ENCODE assay signal across 22 cellular contexts in the genomic region with DNA sequence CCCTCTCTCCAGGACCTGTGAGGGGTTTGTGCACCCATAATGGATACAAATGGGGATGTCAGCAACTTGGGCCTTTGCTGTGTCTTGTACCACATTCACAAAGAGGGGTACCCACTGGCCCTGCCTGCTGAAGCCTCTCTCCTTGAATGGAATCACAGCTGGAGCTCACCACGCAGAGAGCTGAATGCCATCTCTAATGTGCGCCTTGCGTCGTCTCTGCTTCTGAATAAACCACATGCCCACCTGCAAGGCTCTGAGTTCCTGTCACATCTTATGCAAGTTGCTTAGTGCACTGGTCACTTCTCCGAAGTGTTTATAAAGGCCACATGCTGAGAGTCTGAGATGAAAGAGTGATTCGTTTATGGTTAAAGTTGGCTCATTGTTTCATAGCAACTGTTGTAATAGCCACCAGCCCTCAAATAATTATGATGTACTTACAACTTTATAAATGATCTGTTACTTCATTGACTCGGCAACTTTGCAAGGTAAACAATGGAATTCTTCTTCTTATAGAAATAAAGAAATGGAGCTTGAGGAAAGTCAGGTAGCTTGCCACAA.
"Had no signal": no experiment of that assay in that cellular context is flagged by ENCODE, and none has a peak within 500 bp of the region (broad histone marks: within the 10 kb centered on the region; RNA-seq: fewer than 3 reads in every experiment).

No MANE protein-coding gene starts in this region.

- H3K27ac Mint-ChIP-seq: activated CD4-positive, alpha-beta memory T cell treated with anti-CD3 and anti-CD28 coated beads, Interleukin-2, amount 10 ng/mL, durations not matched to agents 7 days and 5 days; activated CD4-positive, alpha-beta T cell treated with anti-CD3 and anti-CD28 coated beads, Interleukin-2, amount 10 ng/mL, durations not matched to agents 24 days and 14 days; activated naive CD8-positive, alpha-beta T cell treated with anti-CD3 and anti-CD28 coated beads, Interleukin-2, amount 50 U/mL, for 24 hours; activated T-cell treated with anti-CD3 and anti-CD28 coated beads, Interleukin-2, amount 50 U/mL, for 72 hours; mesothelial cell of epicardium had no signal

- H3K9me3 Mint-ChIP-seq: activated CD4-positive, alpha-beta memory T cell treated with anti-CD3 and anti-CD28 coated beads, Interleukin-2, amount 10 ng/mL, durations not matched to agents 7 days and 5 days; activated CD4-positive, alpha-beta T cell treated with anti-CD3 and anti-CD28 coated beads, Interleukin-2, amount 10 ng/mL, durations not matched to agents 24 days and 14 days; activated naive CD8-positive, alpha-beta T cell treated with anti-CD3 and anti-CD28 coated beads, Interleukin-2, amount 50 U/mL, for 24 hours; activated T-cell treated with anti-CD3 and anti-CD28 coated beads, Interleukin-2, amount 50 U/mL, for 72 hours; brain; mesothelial cell of epicardium; naive thymus-derived CD8-positive, alpha-beta T cell had no signal

- H3K4me1 ChIP-seq: right lobe of liver, testis, upper lobe of left lung had no signal

- H3K4me3 Mint-ChIP-seq: activated CD4-positive, alpha-beta memory T cell treated with anti-CD3 and anti-CD28 coated beads, Interleukin-2, amount 10 ng/mL, durations not matched to agents 7 days and 5 days; activated CD4-positive, alpha-beta T cell treated with anti-CD3 and anti-CD28 coated beads, Interleukin-2, amount 10 ng/mL, durations not matched to agents 24 days and 14 days; activated naive CD8-positive, alpha-beta T cell treated with anti-CD3 and anti-CD28 coated beads, Interleukin-2, amount 50 U/mL, for 24 hours; activated T-cell treated with anti-CD3 and anti-CD28 coated beads, Interleukin-2, amount 50 U/mL, for 72 hours; mesothelial cell of epicardium; naive thymus-derived CD8-positive, alpha-beta T cell had no signal

- H3K4me3 ChIP-seq: ovary, right lobe of liver, skin epidermis, testis, upper lobe of left lung had no signal

- H3K27me3 ChIP-seq: neutrophil, ovary, right lobe of liver, testis, upper lobe of left lung had no signal

- H3K9me3 ChIP-seq: neutrophil, ovary, right lobe of liver, testis, upper lobe of left lung had no signal

- H3K36me3 ChIP-seq: neutrophil, ovary, right lobe of liver, upper lobe of left lung had no signal

- H3K4me1 Mint-ChIP-seq: activated CD4-positive, alpha-beta T cell treated with anti-CD3 and anti-CD28 coated beads, Interleukin-2, amount 10 ng/mL, durations not matched to agents 24 days and 14 days; naive thymus-derived CD8-positive, alpha-beta T cell had no signal

- H3K27ac ChIP-seq: neutrophil, ovary, right lobe of liver, skin epidermis, testis, upper lobe of left lung had no signal

- H3K27me3 Mint-ChIP-seq: activated CD4-positive, alpha-beta memory T cell treated with anti-CD3 and anti-CD28 coated beads, Interleukin-2, amount 10 ng/mL, durations not matched to agents 7 days and 5 days; activated CD4-positive, alpha-beta T cell treated with anti-CD3 and anti-CD28 coated beads, Interleukin-2, amount 10 ng/mL, durations not matched to agents 24 days and 14 days; activated naive CD8-positive, alpha-beta T cell treated with anti-CD3 and anti-CD28 coated beads, Interleukin-2, amount 50 U/mL, for 24 hours; naive thymus-derived CD8-positive, alpha-beta T cell had no signal

- DNase-seq: activated CD4-positive, alpha-beta memory T cell treated with anti-CD3 and anti-CD28 coated beads, Interleukin-2, amount 10 ng/mL, durations not matched to agents 7 days and 5 days; activated CD4-positive, alpha-beta T cell treated with anti-CD3 and anti-CD28 coated beads, Interleukin-2, amount 10 ng/mL, durations not matched to agents 24 days and 14 days; activated gamma-delta T cell; activated naive CD4-positive, alpha-beta T cell treated with anti-CD3 and anti-CD28 coated beads, Interleukin-2, amount 50 U/mL, for 16 hours; activated naive CD8-positive, alpha-beta T cell treated with anti-CD3 and anti-CD28 coated beads, Interleukin-2, amount 50 U/mL, for 24 hours; activated T-cell treated with anti-CD3 and anti-CD28 coated beads, Interleukin-2, amount 50 U/mL, for 72 hours; effector memory CD4-positive, alpha-beta T cell; foreskin melanocyte; left ventricle myocardium superior; mammary epithelial cell; naive thymus-derived CD8-positive, alpha-beta T cell; ovary; right lobe of liver; stimulated activated CD4-positive, alpha-beta T cell treated with anti-CD3 and anti-CD28 coated beads, Interleukin-2, amount 100 ng/mL, for 24 hours; stimulated activated naive CD4-positive, alpha-beta T cell; T-helper 2 cell; testis; upper lobe of left lung had no signal

- H3K36me3 Mint-ChIP-seq: brain; mesothelial cell of epicardium; naive thymus-derived CD8-positive, alpha-beta T cell had no signal
